9 cellular contexts compared by ENCODE assay signal in the genomic region with DNA sequence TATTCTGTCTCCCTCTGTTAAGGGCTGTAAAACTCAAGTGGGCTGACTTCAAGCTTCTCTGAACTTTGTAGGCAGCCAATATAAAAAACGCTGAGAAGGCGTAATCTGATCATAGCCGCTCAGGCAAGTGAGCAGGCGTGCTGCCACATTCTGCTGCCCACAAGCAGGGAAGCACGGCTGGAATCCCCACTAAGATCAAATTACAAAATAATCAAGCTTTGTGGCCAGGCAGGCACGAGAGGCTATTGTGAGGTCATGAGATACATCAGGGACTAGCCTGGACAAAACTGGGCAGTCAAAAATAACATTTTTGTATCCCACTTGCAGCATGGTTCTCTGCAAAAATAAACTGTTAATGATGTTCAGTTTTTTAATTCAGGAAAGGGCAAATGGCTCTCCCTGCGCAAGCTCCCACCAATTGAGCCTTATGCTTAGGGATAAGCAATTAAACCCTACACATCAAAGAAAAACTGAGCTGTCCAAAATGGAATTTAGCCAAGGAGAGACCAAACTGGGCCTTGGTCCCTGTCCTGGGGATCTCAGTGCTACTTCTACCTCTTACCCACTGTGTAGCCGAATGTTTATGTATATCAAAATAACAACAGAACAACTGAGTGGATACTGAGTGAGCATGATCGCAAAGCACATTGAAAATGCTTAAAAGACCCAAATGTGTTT.
A peak's percentile ranks its signal among the peaks of the same experiment; 100 is the strongest.
DNase-seq lines count a peak whose midpoint lies in the region; ATAC-seq, FAIRE-seq and TF ChIP-seq lines count a peak whose summit lies in the region.
"Had no signal": no experiment of that assay in that cellular context is flagged by ENCODE, and none has a peak within 500 bp of the region (broad histone marks: within the 10 kb centered on the region; RNA-seq: fewer than 3 reads in every experiment).

No MANE protein-coding gene starts in this region.

- no peaks in the 10 kb centered on the region for H3K9me3 Mint-ChIP-seq in naive thymus-derived CD8-positive, alpha-beta T cell
- H3K9me3 Mint-ChIP-seq in activated CD4-positive, alpha-beta T cell treated with anti-CD3 and anti-CD28 coated beads for 36 hours (ENCODE audit: low read depth), result no peaks in the 10 kb centered on the region
- H3K9me3 Mint-ChIP-seq: dendritic cell treated with granulocyte-macrophage colony-stimulating factor and Interleukin-4, amounts not matched to agents 40 ng/mL and 50 ng/mL, for 4 days had no signal

- CTCF ChIA-PET in activated CD4-positive, alpha-beta T cell treated with anti-CD3 and anti-CD28 coated beads for 36 hours (lab: Charles Lee), result interaction anchor here (0.5 kb wide), 1 partner anchor 115 kb away, joined by 3 read pairs; no protein-coding TSS in a partner anchor

- 21 to 26% methylated on average over 5 to 7 of the region's 9 CpGs for WGBS in mesodermal cell (ENCODE audit: insufficient coverage in 2 of 2), 2 experiments

- H3K4me1 Mint-ChIP-seq in naive thymus-derived CD8-positive, alpha-beta T cell, result peaks cover 0 to 8% (median 0%) of the 10 kb centered on the region in 4 donors
- H3K4me1 Mint-ChIP-seq in activated CD4-positive, alpha-beta T cell treated with anti-CD3 and anti-CD28 coated beads for 36 hours, result no peaks in the 10 kb centered on the region

- POLR2A ChIA-PET in naive thymus-derived CD8-positive, alpha-beta T cell (lab: Charles Lee), result no interaction called here
- POLR2A ChIA-PET in activated CD4-positive, alpha-beta T cell treated with anti-CD3 and anti-CD28 coated beads for 36 hours (lab: Charles Lee), result no interaction called here

- no peaks in the 10 kb centered on the region for H3K9me3 ChIP-seq in mesodermal cell (ENCODE audit: control insufficient read depth, low read length)

- TF ChIP-seq POLR2A in GM12891 (IDR thresholded peaks at IDR 0.05; ENCODE audit: low read depth, low read length), result no peak

- FAIRE-seq in GM12891 (lab: Jason Lieb, UNC), result no peak

- H3K4me1 ChIP-seq in mesodermal cell (ENCODE audit: control insufficient read depth, insufficient read depth, low read length, poor library complexity, severe bottlenecking), result peaks cover 18% of the 10 kb centered on the region

- H3K4me3 ChIP-seq in choroid plexus epithelial cell (ENCODE audit: low read depth, low read length) (no peak overlapping the region), mesodermal cell (ENCODE audit: extremely low read depth, insufficient read depth, low read length, poor library complexity, severe bottlenecking) (no peak overlapping the region)

- H3K4me3 Mint-ChIP-seq in naive thymus-derived CD8-positive, alpha-beta T cell, result no peak overlapping the region
- no peak overlapping the region for H3K4me3 Mint-ChIP-seq in activated CD4-positive, alpha-beta T cell treated with anti-CD3 and anti-CD28 coated beads for 36 hours
- H3K4me3 Mint-ChIP-seq: dendritic cell treated with granulocyte-macrophage colony-stimulating factor and Interleukin-4, amounts not matched to agents 40 ng/mL and 50 ng/mL, for 4 days had no signal

- TF ChIP-seq CTCF in choroid plexus epithelial cell (conservative IDR thresholded peaks at IDR 0.05; ENCODE audit: low read depth, low read length), result no peak

- H3K36me3 ChIP-seq in mesodermal cell (ENCODE audit: control insufficient read depth, insufficient read depth, low read length), result no peaks in the 10 kb centered on the region

- no peak overlapping the region for H3K27ac Mint-ChIP-seq in naive thymus-derived CD8-positive, alpha-beta T cell
- H3K27ac Mint-ChIP-seq in activated CD4-positive, alpha-beta T cell treated with anti-CD3 and anti-CD28 coated beads for 36 hours, result no peak overlapping the region
- H3K27ac Mint-ChIP-seq: dendritic cell treated with granulocyte-macrophage colony-stimulating factor and Interleukin-4, amounts not matched to agents 40 ng/mL and 50 ng/mL, for 4 days had no signal

- intact Hi-C loops in activated CD4-positive, alpha-beta T cell treated with anti-CD3 and anti-CD28 coated beads for 36 hours (cut with DNase I, micrococcal nuclease), result no loop called here

- H3K27ac ChIP-seq in mesodermal cell (ENCODE audit: low read depth, low read length, severe bottlenecking), result peak overlapping the region; percentile 71

- DNase-seq in EL (peak; percentile 95), NCI-H345 treated with DMSO at 0.1 percent for 48 hours (lab: John Stamatoyannopoulos, UW; ENCODE audit: unreplicated experiment) (peak; percentile 30), choroid plexus epithelial cell (ENCODE audit: low read depth) (peak; percentile 96), GM12891 (ENCODE audit: insufficient read length, low spot score) (no peak)
- DNase-seq in naive thymus-derived CD8-positive, alpha-beta T cell, result no peak
- DNase-seq in activated CD4-positive, alpha-beta T cell treated with anti-CD3 and anti-CD28 coated beads for 36 hours, result no peak

- H3K27me3 Mint-ChIP-seq in naive thymus-derived CD8-positive, alpha-beta T cell, result no peaks in the 10 kb centered on the region
- H3K27me3 Mint-ChIP-seq in activated CD4-positive, alpha-beta T cell treated with anti-CD3 and anti-CD28 coated beads for 36 hours, result no peaks in the 10 kb centered on the region
- H3K27me3 Mint-ChIP-seq: dendritic cell treated with granulocyte-macrophage colony-stimulating factor and Interleukin-4, amounts not matched to agents 40 ng/mL and 50 ng/mL, for 4 days had no signal

- peaks cover 5 to 18% (median 13%) of the 10 kb centered on the region in 3 donors for H3K36me3 Mint-ChIP-seq in naive thymus-derived CD8-positive, alpha-beta T cell
- H3K36me3 Mint-ChIP-seq in activated CD4-positive, alpha-beta T cell treated with anti-CD3 and anti-CD28 coated beads for 36 hours (ENCODE audit: low read depth), result no peaks in the 10 kb centered on the region

- ATAC-seq in naive thymus-derived CD8-positive, alpha-beta T cell, result no peak
- no peak for ATAC-seq in GM21515 (IDR thresholded peaks at IDR 0.05; ENCODE audit: unreplicated experiment)
- ATAC-seq in activated CD4-positive, alpha-beta T cell treated with anti-CD3 and anti-CD28 coated beads for 36 hours, result no peak

TF ChIP-seq in GM12891, 5 proteins besides CTCF, POLR2A, EP300 and RAD21:
- TF ChIP-seq PAX5 (IDR thresholded peaks at IDR 0.05; ENCODE audit: insufficient read depth, low read length, severe bottlenecking) (no peak), POU2F2 (IDR thresholded peaks at IDR 0.05; ENCODE audit: low read depth, low read length) (no peak), POLR2AphosphoS5 (IDR thresholded peaks at IDR 0.05; ENCODE audit: low read depth, low read length) (no peak), SPI1 (IDR thresholded peaks at IDR 0.05; ENCODE audit: low read depth, low read length) (no peak), TAF1 (IDR thresholded peaks at IDR 0.05; ENCODE audit: low read depth, low read length) (no peak)
TF ChIP-seq in GM12891: peak in this region for 0.

Comparison
In these comparisons a context has a peak if more than half of its experiments do, and no peak if none do; other contexts are left out.
1. DNase-seq: peak in EL (single experiment), NCI-H345 treated with DMSO at 0.1 percent for 48 hours (single experiment) and choroid plexus epithelial cell (single experiment); none in naive thymus-derived CD8-positive, alpha-beta T cell (0 of 10), GM12891 (single experiment) and activated CD4-positive, alpha-beta T cell treated with anti-CD3 and anti-CD28 coated beads for 36 hours (single experiment).